24 cellular contexts compared by ENCODE assay signal in the genomic region with DNA sequence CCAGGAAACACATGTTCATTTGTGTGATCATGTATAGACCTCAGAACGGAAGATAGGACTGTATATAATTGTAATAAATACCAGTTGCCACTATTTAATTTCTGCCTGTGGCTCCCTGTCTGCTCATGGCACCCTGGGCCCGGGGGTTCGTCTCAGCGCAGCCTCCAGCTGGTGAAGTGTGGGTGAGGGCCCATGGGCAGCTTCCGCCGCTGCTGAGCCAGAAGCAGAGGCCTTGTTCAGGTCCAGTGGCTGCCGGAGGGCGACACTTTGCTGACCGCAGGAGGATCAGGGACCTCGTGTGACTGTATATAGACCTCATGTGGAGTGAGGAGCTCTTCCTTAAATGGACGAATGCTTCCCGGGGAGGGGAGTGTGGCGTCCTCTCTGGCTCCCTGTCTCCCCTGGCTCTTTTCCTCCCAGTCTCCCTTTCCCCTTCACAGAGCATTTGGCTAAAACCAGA.
A peak's percentile ranks its signal among the peaks of the same experiment; 100 is the strongest.
DNase-seq lines count a peak whose midpoint lies in the region; ATAC-seq and TF ChIP-seq lines count a peak whose summit lies in the region.
"Had no signal": no experiment of that assay in that cellular context is flagged by ENCODE, and none has a peak within 500 bp of the region (broad histone marks: within the 10 kb centered on the region; RNA-seq: fewer than 3 reads in every experiment).

No MANE protein-coding gene starts in this region.

- H3K4me3 ChIP-seq in SK-N-MC (peak overlapping the region; percentile 29; the same call in 1 of the 2 replicates), stomach (no peak overlapping the region)
- H3K4me3 ChIP-seq: A549, lung, transverse colon had no signal

- peak; percentile 4 for DNase-seq in activated CD8-positive, alpha-beta memory T cell treated with anti-CD3 and anti-CD28 coated beads, Interleukin-2, amount 50 U/mL, for 4 hours
- no peak for DNase-seq in activated CD8-positive, alpha-beta memory T cell treated with anti-CD3 and anti-CD28 coated beads, Interleukin-2, amount 50 U/mL, for 48 hours
- no peak for DNase-seq in SK-N-MC (ENCODE audit: low read depth, low spot score)
- peak; percentile 23 for DNase-seq in left ventricle myocardium superior
- DNase-seq in stomach, result no peak
- no peak for DNase-seq in globus pallidus (ENCODE audit: low spot score)
- DNase-seq in DMS153 (lab: John Stamatoyannopoulos, UW), result no peak
- DNase-seq in activated T-cell treated with anti-CD3 and anti-CD28 coated beads, Interleukin-2, amount 50 U/mL, for 1 hour, result no peak
- DNase-seq: activated CD4-positive, CD25-positive, alpha-beta regulatory T cell treated with anti-CD3 and anti-CD28 coated beads, Interleukin-2, amount 50 U/mL, for 72 hours; activated naive CD4-positive, alpha-beta T cell treated with anti-CD3 and anti-CD28 coated beads for 36 hours; activated T-cell treated with anti-CD3 and anti-CD28 coated beads, Interleukin-2, amount 50 U/mL, for 48 hours; amygdala; Calu3; foreskin keratinocyte; GOT3; hypothalamus; MM.1S; NCI-H1436; NCI-H510A treated with DMSO at 0.1 percent for 48 hours; RPMI8226; stimulated activated CD4-positive, alpha-beta T cell treated with anti-CD3 and anti-CD28 coated beads, Interleukin-4, amount 100 ng/mL, for 4 hours; transverse colon had no signal

- H3K36me3 ChIP-seq in SK-N-MC (ENCODE audit: insufficient read depth, low read length) (no peaks in the 10 kb centered on the region), stomach (peaks cover 0 to 40% (median 26%) of the 10 kb centered on the region in 4 donors)
- H3K36me3 ChIP-seq: transverse colon had no signal

- intact Hi-C loops in left ventricle myocardium superior (cut with micrococcal nuclease), result no loop called here
- intact Hi-C loops in stomach (cut with DNase I; ENCODE audit: low total_unique reads), result no loop called here

- H3K27ac ChIP-seq in SK-N-MC (peak overlapping the region; percentile 85), stomach (peak overlapping the region in 4 of 5 donors; percentile 55 to 89 (median 84))
- H3K27ac ChIP-seq: A549, foreskin keratinocyte had no signal

- no peaks in the 10 kb centered on the region for H3K27me3 ChIP-seq in stomach
- H3K27me3 ChIP-seq: foreskin keratinocyte, transverse colon had no signal

- no peak for TF ChIP-seq EP300 in stomach (IDR thresholded peaks at IDR 0.05)

- no peak for TF ChIP-seq CTCF in stomach (IDR thresholded peaks at IDR 0.05)

- H3K9ac ChIP-seq in SK-N-MC (ENCODE audit: insufficient read length), result peak overlapping the region; percentile 38

- H3K9me3 ChIP-seq in SK-N-MC (ENCODE audit: low read depth, low read length), result no peaks in the 10 kb centered on the region
- H3K9me3 ChIP-seq in stomach, result no peaks in the 10 kb centered on the region
- H3K9me3 ChIP-seq: A549, transverse colon had no signal

- 83 to 95% (median 91%) methylated on average over 11 to 13 of the region's 13 CpGs for WGBS in stomach, 5 donors

- no peak for TF ChIP-seq POLR2A in stomach (IDR thresholded peaks at IDR 0.05)

- ATAC-seq in left ventricle myocardium superior, result no peak
- ATAC-seq: foreskin keratinocyte had no signal

- H3K4me1 ChIP-seq in stomach, result peaks cover 32 to 80% (median 71%) of the 10 kb centered on the region in 4 donors
- H3K4me1 ChIP-seq: A549 had no signal

Comparison
In these comparisons a context has a peak if more than half of its experiments do, and no peak if none do; other contexts are left out.
1. DNase-seq: peak in activated CD8-positive, alpha-beta memory T cell treated with anti-CD3 and anti-CD28 coated beads, Interleukin-2, amount 50 U/mL, for 4 hours (single experiment) and left ventricle myocardium superior (single experiment); none in activated CD8-positive, alpha-beta memory T cell treated with anti-CD3 and anti-CD28 coated beads, Interleukin-2, amount 50 U/mL, for 48 hours (single experiment), SK-N-MC (single experiment), stomach (single experiment), globus pallidus (single experiment), DMS153 (single experiment) and activated T-cell treated with anti-CD3 and anti-CD28 coated beads, Interleukin-2, amount 50 U/mL, for 1 hour (single experiment).